ENCODE assay signal across 12 cellular contexts in the genomic region with DNA sequence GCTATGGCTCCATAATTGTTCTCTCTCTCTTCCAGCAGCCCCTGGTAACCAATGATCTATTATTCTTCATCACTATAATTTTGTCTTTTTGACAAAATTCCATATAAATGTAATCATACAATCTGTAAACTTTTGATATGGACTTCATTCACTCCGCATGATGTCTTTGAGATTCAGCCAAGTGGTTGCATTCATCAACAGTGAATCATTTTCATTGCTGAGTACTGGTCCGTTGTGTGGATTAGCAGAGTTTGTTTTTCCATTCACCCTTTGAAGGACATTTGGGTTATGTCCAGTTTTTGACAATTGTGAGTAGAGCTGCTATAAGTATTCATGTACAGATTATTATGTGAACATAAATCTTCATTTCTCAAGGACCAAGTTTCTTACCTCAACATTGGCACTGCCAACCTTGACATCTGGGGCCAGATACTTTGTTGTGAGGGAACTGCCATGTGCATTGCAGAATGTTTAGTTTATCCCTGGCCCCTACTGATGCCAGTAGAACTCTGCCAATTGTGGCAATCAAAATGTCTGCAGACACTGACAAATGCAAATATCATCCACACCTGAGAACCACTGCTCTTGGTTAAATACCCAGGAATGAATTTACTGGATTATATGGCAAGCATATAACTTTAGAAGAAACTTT. TPM values are rescaled to one million over a fixed set of nuclear protein-coding genes. Genes with fewer than 3 reads are reported as not detected.
DNase-seq lines count a peak whose midpoint lies in the region; ATAC-seq and TF ChIP-seq lines count a peak whose summit lies in the region.
"Had no signal": no experiment of that assay in that cellular context is flagged by ENCODE, and none has a peak within 500 bp of the region (broad histone marks: within the 10 kb centered on the region; RNA-seq: fewer than 3 reads in every experiment).

No MANE protein-coding gene starts in this region.

- H4K5ac ChIP-seq in H9 (ENCODE audit: insufficient read length, low read depth, low read length), result no peak overlapping the region

- ATAC-seq in stimulated activated memory B cell treated with anti-CD40 and anti-IgM and Interleukin-4, amounts not matched to agents 10 μg/mL and 1 μg/mL and 100 μg/mL, for 72 hours, result no peak
- no peak for ATAC-seq in HG03139 (IDR thresholded peaks at IDR 0.05; ENCODE audit: unreplicated experiment)

- H3K9me3 ChIP-seq in tibial artery, result no peaks in the 10 kb centered on the region
- peaks cover 5% of the 10 kb centered on the region for H3K9me3 ChIP-seq in H9 (ENCODE audit: control insufficient read depth, low read depth, low read length)

- H3K79me1 ChIP-seq in H9 (ENCODE audit: insufficient read depth, low read depth, low read length, poor library complexity, severe bottlenecking), result no peaks in the 10 kb centered on the region

- H2BK12ac ChIP-seq in H9 (ENCODE audit: insufficient read length, low read depth, low read length), result no peak overlapping the region

- H3K79me2 ChIP-seq in H9 (ENCODE audit: insufficient read depth, low read length), result no peaks in the 10 kb centered on the region

- no peak overlapping the region for H3K4me2 ChIP-seq in H9 (ENCODE audit: insufficient read depth, insufficient read length, low read length)

- no peak overlapping the region for H3K4ac ChIP-seq in H9 (ENCODE audit: low read depth, low read length)

- H4K8ac ChIP-seq in H9 (replicated peaks; ENCODE audit: insufficient read length, low read depth, low read length), result no peak overlapping the region

- peaks cover 0 to 23% (median 14%) of the 10 kb centered on the region in 4 donors for H3K4me1 ChIP-seq in tibial artery
- H3K4me1 ChIP-seq in H9 (ENCODE audit: insufficient read depth, low read length), result no peaks in the 10 kb centered on the region; the same call in 1 of the 2 replicates

- H2AFZ ChIP-seq in H9 (ENCODE audit: low read length), result no peak overlapping the region

- peaks cover 52% of the 10 kb centered on the region for H3K27me3 Mint-ChIP-seq in activated CD4-positive, alpha-beta T cell treated with anti-CD3 and anti-CD28 coated beads, Interleukin-2, amount 10 ng/mL, durations not matched to agents 24 days and 14 days
- peaks cover under 1% of the 10 kb centered on the region for H3K27me3 Mint-ChIP-seq in stimulated activated memory B cell treated with anti-CD40 and anti-IgM and Interleukin-4, amounts not matched to agents 10 μg/mL and 1 μg/mL and 100 μg/mL, for 72 hours
- H3K27me3 Mint-ChIP-seq in H9 (ENCODE audit: low read depth), result no peaks in the 10 kb centered on the region

- H3K36me3 ChIP-seq in tibial artery, result no peaks in the 10 kb centered on the region

- no peak overlapping the region for H3K27ac Mint-ChIP-seq in activated CD4-positive, alpha-beta T cell treated with anti-CD3 and anti-CD28 coated beads, Interleukin-2, amount 10 ng/mL, durations not matched to agents 24 days and 14 days
- H3K27ac Mint-ChIP-seq in stimulated activated memory B cell treated with anti-CD40 and anti-IgM and Interleukin-4, amounts not matched to agents 10 μg/mL and 1 μg/mL and 100 μg/mL, for 72 hours, result no peak overlapping the region
- no peak overlapping the region for H3K27ac Mint-ChIP-seq in H9

- no peak overlapping the region for H2BK120ac ChIP-seq in H9 (ENCODE audit: low read depth, low read length, poor library complexity, severe bottlenecking)

- H3K4me3 ChIP-seq in tibial artery, result no peak overlapping the region

- no peaks in the 10 kb centered on the region for H4K20me1 ChIP-seq in H9 (ENCODE audit: control insufficient read depth, insufficient read depth, insufficient read length)

- H3K27ac ChIP-seq in tibial artery, result peak overlapping the region; percentile 26 to 49
- no peak overlapping the region for H3K27ac ChIP-seq in H9 (ENCODE audit: insufficient read length, low read depth, low read length)
- H3K27ac ChIP-seq: HL-60 had no signal

- H3K4me1 Mint-ChIP-seq in activated CD4-positive, alpha-beta T cell treated with anti-CD3 and anti-CD28 coated beads, Interleukin-2, amount 10 ng/mL, durations not matched to agents 24 days and 14 days, result no peaks in the 10 kb centered on the region
- H3K4me1 Mint-ChIP-seq in stimulated activated memory B cell treated with anti-CD40 and anti-IgM and Interleukin-4, amounts not matched to agents 10 μg/mL and 1 μg/mL and 100 μg/mL, for 72 hours, result peaks cover 19% of the 10 kb centered on the region
- H3K4me1 Mint-ChIP-seq in H9, result peaks cover 15 to 29% of the 10 kb centered on the region in 2 experiments

- no peak overlapping the region for H2BK20ac ChIP-seq in H9 (ENCODE audit: low read depth, low read length, poor library complexity, severe bottlenecking)

- intact Hi-C loops in activated CD4-positive, alpha-beta T cell treated with anti-CD3 and anti-CD28 coated beads, Interleukin-2, amount 10 ng/mL, durations not matched to agents 24 days and 14 days (cut with micrococcal nuclease), result no loop called here
- intact Hi-C loops in tibial artery (cut with DNase I; ENCODE audit: low total_unique reads), result no loop called here

- no CpG with 5 or more reads among the region's 2 CpGs for WGBS in H9 (ENCODE audit: extremely low coverage, insufficient read length, low lambda C conversion rate)

- TF ChIP-seq CTCF in tibial artery (IDR thresholded peaks at IDR 0.05) (no peak), H9 (conservative IDR thresholded peaks at IDR 0.05) (no peak)

- H2BK15ac ChIP-seq in H9 (ENCODE audit: low read depth, low read length), result no peak overlapping the region

- H3T11ph ChIP-seq in H9 (ENCODE audit: low read length), result no peak overlapping the region

- H2BK5ac ChIP-seq in H9 (ENCODE audit: insufficient read length, low read length), result no peak overlapping the region

- H3K27me3 ChIP-seq in tibial artery (no peaks in the 10 kb centered on the region), H9 (ENCODE audit: insufficient read depth, low read length) (no peaks in the 10 kb centered on the region)

- no peak overlapping the region for H3K56ac ChIP-seq in H9 (ENCODE audit: insufficient read length, low read depth, low read length)

- H3K9me3 Mint-ChIP-seq in activated CD4-positive, alpha-beta T cell treated with anti-CD3 and anti-CD28 coated beads, Interleukin-2, amount 10 ng/mL, durations not matched to agents 24 days and 14 days, result peaks cover 12% of the 10 kb centered on the region
- H3K9me3 Mint-ChIP-seq in stimulated activated memory B cell treated with anti-CD40 and anti-IgM and Interleukin-4, amounts not matched to agents 10 μg/mL and 1 μg/mL and 100 μg/mL, for 72 hours, result peaks cover 14% of the 10 kb centered on the region
- peaks cover 20 to 29% of the 10 kb centered on the region in 2 experiments for H3K9me3 Mint-ChIP-seq in H9

- H3K14ac ChIP-seq in H9 (ENCODE audit: insufficient read depth, low read length), result no peak overlapping the region

- no peaks in the 10 kb centered on the region for H3K23me2 ChIP-seq in H9 (ENCODE audit: insufficient read length, low read depth, low read length, poor library complexity, severe bottlenecking)

- no peak overlapping the region for H2AK5ac ChIP-seq in H9 (ENCODE audit: insufficient read length, low read length)

- peak; percentile 23 for DNase-seq in activated CD4-positive, alpha-beta T cell treated with anti-CD3 and anti-CD28 coated beads, Interleukin-2, amount 10 ng/mL, durations not matched to agents 24 days and 14 days
- no peak for DNase-seq in activated CD4-positive, alpha-beta T cell treated with anti-CD3 and anti-CD28 coated beads, Interleukin-2, amount 50 U/mL, for 1 hour
- DNase-seq in amniotic epithelial cell (ENCODE audit: low read depth) (peak; percentile 88), glomerular endothelial cell (ENCODE audit: extremely low read depth, low read depth, low spot score) (peak; percentile 92), tibial artery (no peak), H9 (no peak)
- DNase-seq: activated naive CD4-positive, alpha-beta T cell treated with anti-CD3 and anti-CD28 coated beads, Interleukin-2, amount 50 U/mL, for 16 hours; NCI-H524 had no signal

- H3K9ac ChIP-seq in H9 (ENCODE audit: extremely low read depth, insufficient read length, low read length), result no peak overlapping the region

- H3K4me3 Mint-ChIP-seq in activated CD4-positive, alpha-beta T cell treated with anti-CD3 and anti-CD28 coated beads, Interleukin-2, amount 10 ng/mL, durations not matched to agents 24 days and 14 days, result no peak overlapping the region
- no peak overlapping the region for H3K4me3 Mint-ChIP-seq in stimulated activated memory B cell treated with anti-CD40 and anti-IgM and Interleukin-4, amounts not matched to agents 10 μg/mL and 1 μg/mL and 100 μg/mL, for 72 hours
- no peak overlapping the region for H3K4me3 Mint-ChIP-seq in H9
- H3K4me3 Mint-ChIP-seq: neural crest cell had no signal

- H3K18ac ChIP-seq in H9 (ENCODE audit: insufficient read length, low read depth, low read length), result no peak overlapping the region

- no peak overlapping the region for H3K23ac ChIP-seq in H9 (ENCODE audit: insufficient read length, low read depth, low read length)

- H4K91ac ChIP-seq in H9 (ENCODE audit: insufficient read length, low read depth, low read length), result no peak overlapping the region

- H3K36me3 Mint-ChIP-seq in activated CD4-positive, alpha-beta T cell treated with anti-CD3 and anti-CD28 coated beads, Interleukin-2, amount 10 ng/mL, durations not matched to agents 24 days and 14 days (ENCODE audit: low read depth), result no peaks in the 10 kb centered on the region
- H3K36me3 Mint-ChIP-seq in stimulated activated memory B cell treated with anti-CD40 and anti-IgM and Interleukin-4, amounts not matched to agents 10 μg/mL and 1 μg/mL and 100 μg/mL, for 72 hours, result peaks cover 19% of the 10 kb centered on the region
- peaks cover 19 to 32% (median 29%) of the 10 kb centered on the region in 3 experiments for H3K36me3 Mint-ChIP-seq in H9 (ENCODE audit: insufficient read depth in 1 of 3, low read depth in 3 of 3)

RNA-seq across cellular contexts. Expression of a gene that starts 48.4 kb away (rescaled TPM):
- 193 and 219 TPM in 2 replicates for total RNA-seq in activated CD4-positive, alpha-beta T cell treated with anti-CD3 and anti-CD28 coated beads, Interleukin-2, amount 10 ng/mL, durations not matched to agents 24 days and 14 days
- 3.1 and 16.4 TPM in 2 replicates for total RNA-seq in glomerular endothelial cell
- 18.9 and 21.2 TPM in 2 replicates for total RNA-seq in H9 (2021)

Comparison
In these comparisons a context has a peak if more than half of its experiments do, and no peak if none do; other contexts are left out.
1. DNase-seq: peak in activated CD4-positive, alpha-beta T cell treated with anti-CD3 and anti-CD28 coated beads, Interleukin-2, amount 10 ng/mL, durations not matched to agents 24 days and 14 days (single experiment), amniotic epithelial cell (single experiment) and glomerular endothelial cell (single experiment); none in activated CD4-positive, alpha-beta T cell treated with anti-CD3 and anti-CD28 coated beads, Interleukin-2, amount 50 U/mL, for 1 hour (single experiment), tibial artery (0 of 2) and H9 (single experiment).